Comparison of ENCODE assay signal across 9 cellular contexts in genomic region chr2:101205521-101205998, GRCh38. TPM values are rescaled to one million over a fixed set of nuclear protein-coding genes. Genes with fewer than 3 reads are reported as not detected.
DNase-seq lines count a peak whose midpoint lies in the region; ATAC-seq and TF ChIP-seq lines count a peak whose summit lies in the region.
"Had no signal": no experiment of that assay in that cellular context is flagged by ENCODE, and none has a peak within 500 bp of the region (broad histone marks: within the 10 kb centered on the region; RNA-seq: fewer than 3 reads in every experiment).

No MANE protein-coding gene starts in this region.

- H3K4me3 ChIP-seq in ascending aorta: peak overlapping the region; percentile 16 to 40
- H3K4me3 ChIP-seq in retinal pigment epithelial cell (ENCODE audit: low read length): peak overlapping the region; percentile 17

- H3K9me3 ChIP-seq in ascending aorta: no peaks in the 10 kb centered on the region
- H3K9me3 ChIP-seq: neutrophil had no signal

- peak; percentile 29 to 68 (median 53) for TF ChIP-seq CTCF in ascending aorta (IDR thresholded peaks at IDR 0.05)
- TF ChIP-seq CTCF in retinal pigment epithelial cell (conservative IDR thresholded peaks at IDR 0.05; ENCODE audit: low read depth, low read length): peak; percentile 67

- intact Hi-C loops in ascending aorta (cut with DNase I): loop anchor here (1.0 to 2.0 kb wide), 3 partner anchors 53 to 193 kb away; no protein-coding TSS in a partner anchor

- no peak overlapping the region for H3K27ac ChIP-seq in ascending aorta
- H3K27ac ChIP-seq: neutrophil had no signal

- H3K4me1 ChIP-seq in ascending aorta: no peaks in the 10 kb centered on the region

- no peaks in the 10 kb centered on the region for H3K36me3 ChIP-seq in ascending aorta
- H3K36me3 ChIP-seq: neutrophil had no signal

- H3K27me3 ChIP-seq in ascending aorta: no peaks in the 10 kb centered on the region
- H3K27me3 ChIP-seq: neutrophil had no signal

- no peak for ATAC-seq in GM21825 (IDR thresholded peaks at IDR 0.05; ENCODE audit: unreplicated experiment)

- DNase-seq in SIG-M5 treated with dmso at 0.1 percent for 504 hours (lab: John Stamatoyannopoulos, UW; ENCODE audit: unreplicated experiment) (peak; percentile 86), SIG-M5 (lab: John Stamatoyannopoulos, UW) (no peak), NCI-H1105 treated with DMSO at 0.1 percent for 48 hours (lab: John Stamatoyannopoulos, UW) (peak; percentile 46), T follicular helper cell (ENCODE audit: low read depth) (peak; percentile 12), ascending aorta (ENCODE audit: low spot score in 2 of 2) (peak in 1 of 2 donors; percentile 69), hepatic stellate cell (ENCODE audit: low spot score) (peak; percentile 81), retinal pigment epithelial cell (ENCODE audit: low read depth) (peak; percentile 26)

RNA-seq across cellular contexts. Expression of gene CNOT11, which starts 47.1 kb away (rescaled TPM):
- 32.5 TPM for total RNA-seq in ascending aorta

RNA-seq across cellular contexts. Expression of gene TBC1D8, which starts 54.4 kb away (rescaled TPM):
- total RNA-seq in ascending aorta: 17.8 TPM
